12 cellular contexts compared by ENCODE assay signal in genomic region chr18:58661423-58661822, GRCh38. TPM values are rescaled to one million over a fixed set of nuclear protein-coding genes. Genes with fewer than 3 reads are reported as not detected.
DNase-seq lines count a peak whose midpoint lies in the region; ATAC-seq and TF ChIP-seq lines count a peak whose summit lies in the region.
"Had no signal": no experiment of that assay in that cellular context is flagged by ENCODE, and none has a peak within 500 bp of the region (broad histone marks: within the 10 kb centered on the region; RNA-seq: fewer than 3 reads in every experiment).

No MANE protein-coding gene starts in this region.

- peak; percentile 37 for TF ChIP-seq CTCF in AG09319 (IDR thresholded peaks at IDR 0.05; ENCODE audit: low read depth, low read length)
- TF ChIP-seq CTCF in VCaP (conservative IDR thresholded peaks at IDR 0.05) = peak; percentile 56; the same call in 1 of the 2 replicates
- TF ChIP-seq CTCF in hepatocyte (IDR thresholded peaks at IDR 0.05; ENCODE audit: poor library complexity) = peak; percentile 25

- no peaks in the 10 kb centered on the region for H3K79me2 ChIP-seq in hepatocyte

- DNase-seq in AG09319 (ENCODE audit: extremely low read depth, low read depth) (no peak), hepatocyte (ENCODE audit: low spot score) (peak; percentile 17)
- DNase-seq in activated T-cell treated with anti-CD3 and anti-CD28 coated beads, Interleukin-2, amount 50 U/mL, for 48 hours = no peak
- DNase-seq: colonic mucosa, NCI-H345, T-helper 1 cell, thyroid gland had no signal

- ATAC-seq in GM21515 (IDR thresholded peaks at IDR 0.05; ENCODE audit: unreplicated experiment) (no peak), HG02981 (IDR thresholded peaks at IDR 0.05; ENCODE audit: unreplicated experiment) (no peak), GM21825 (IDR thresholded peaks at IDR 0.05; ENCODE audit: unreplicated experiment) (no peak)

- 86% methylated on average over 3 of the region's 3 CpGs for WGBS in hepatocyte (ENCODE audit: low lambda C conversion rate, missing lambda C conversion rate)

- no peaks in the 10 kb centered on the region for H3K36me3 ChIP-seq in hepatocyte (replicated peaks; ENCODE audit: insufficient read depth, low read depth)
- H3K36me3 ChIP-seq: colonic mucosa, thyroid gland had no signal

- H3K27ac ChIP-seq in VCaP = no peak overlapping the region
- H3K27ac ChIP-seq in hepatocyte = no peak overlapping the region
- H3K27ac ChIP-seq: colonic mucosa, thyroid gland had no signal

- no peak overlapping the region for H2AFZ ChIP-seq in hepatocyte

- no peaks in the 10 kb centered on the region for H3K9me2 ChIP-seq in hepatocyte (replicated peaks; ENCODE audit: insufficient read depth)

- in situ Hi-C loops in GM18951 (cut with MboI; ENCODE audit: low sequenced_read_pairs, unreplicated experiment) = no loop called here

- TF ChIP-seq POLR2A in GM18951 (IDR thresholded peaks at IDR 0.05; ENCODE audit: extremely low read depth, insufficient read depth, insufficient read length) = peak; percentile 1

- no peaks in the 10 kb centered on the region for H3K9me3 ChIP-seq in hepatocyte (ENCODE audit: low read depth)
- H3K9me3 ChIP-seq: colonic mucosa, thyroid gland had no signal

- no peak overlapping the region for H3K4me3 ChIP-seq in hepatocyte
- H3K4me3 ChIP-seq: colonic mucosa, thyroid gland had no signal

- H3K27me3 ChIP-seq in hepatocyte = no peaks in the 10 kb centered on the region
- H3K27me3 ChIP-seq: colonic mucosa, thyroid gland had no signal

- no peak overlapping the region for H3K4me2 ChIP-seq in hepatocyte

- H3K4me1 ChIP-seq in hepatocyte (ENCODE audit: insufficient read depth) = no peaks in the 10 kb centered on the region
- H3K4me1 ChIP-seq: colonic mucosa, thyroid gland had no signal

- H4K20me1 ChIP-seq in hepatocyte (ENCODE audit: insufficient read depth, poor library complexity, severe bottlenecking) = no peaks in the 10 kb centered on the region

RNA-seq across cellular contexts. Expression of gene MALT1, which starts 9.8 kb away (rescaled TPM):
- total RNA-seq in hepatocyte = 31.3 and 35.9 TPM in 2 replicates
- 9.7 and 14.9 TPM in 2 replicates for polyA plus RNA-seq in hepatocyte

RNA-seq across cellular contexts. Expression of gene ALPK2, which starts 32.5 kb away (rescaled TPM):
- 22.8 and 25.0 TPM in 2 replicates for total RNA-seq in hepatocyte
- 13.6 and 18.5 TPM in 2 replicates for polyA plus RNA-seq in hepatocyte
